In genomic region chr17:41666336-41666680, GRCh38 we compare ENCODE assay signal across 8 cellular contexts. TPM values are rescaled to one million over a fixed set of nuclear protein-coding genes. Genes with fewer than 3 reads are reported as not detected.
A peak's percentile ranks its signal among the peaks of the same experiment; 100 is the strongest.
DNase-seq lines count a peak whose midpoint lies in the region; ATAC-seq lines count a peak whose summit lies in the region.

No MANE protein-coding gene starts in this region.

- H3K9me3 ChIP-seq in trophoblast cell (ENCODE audit: insufficient read depth, low read depth, low read length), result no peaks in the 10 kb centered on the region

- peak overlapping the region; percentile 97 for H3K27ac Mint-ChIP-seq in activated T-helper 17 cell treated with anti-CD3 and anti-CD28 coated beads, Interleukin-2, amount 50 U/mL, for 72 hours

- peak; percentile 36 for ATAC-seq in HG03196 (IDR thresholded peaks at IDR 0.05; ENCODE audit: unreplicated experiment)
- peak; percentile 66 for ATAC-seq in activated T-helper 17 cell treated with anti-CD3 and anti-CD28 coated beads, Interleukin-2, amount 50 U/mL, for 72 hours (replicated peaks)

- H3K27ac ChIP-seq in trophoblast cell (ENCODE audit: low read depth, low read length), result no peak overlapping the region

- H3K4me1 ChIP-seq in trophoblast cell (ENCODE audit: control insufficient read depth in 1 of 2, insufficient read depth in 2 of 2, low read length in 2 of 2), result peaks cover 8% of the 10 kb centered on the region in 2 experiments

- H2BK12ac ChIP-seq in trophoblast cell (ENCODE audit: low read length), result no peak overlapping the region

- no peaks in the 10 kb centered on the region for H3K36me3 ChIP-seq in trophoblast cell (ENCODE audit: control insufficient read depth in 1 of 2, insufficient read depth in 2 of 2, low read length in 2 of 2)

- H3K36me3 Mint-ChIP-seq in activated T-helper 17 cell treated with anti-CD3 and anti-CD28 coated beads, Interleukin-2, amount 50 U/mL, for 72 hours (ENCODE audit: low read depth), result peaks cover 6% of the 10 kb centered on the region

- H3K4me3 ChIP-seq in trophoblast cell (ENCODE audit: low read depth, low read length), result peak overlapping the region; percentile 10

- no peak overlapping the region for H2AK5ac ChIP-seq in trophoblast cell (ENCODE audit: low read length)

- peak overlapping the region; percentile 10 for H2BK120ac ChIP-seq in trophoblast cell (ENCODE audit: insufficient read depth, low read length, poor library complexity)

- H3K23ac ChIP-seq in trophoblast cell (ENCODE audit: low read length), result no peak overlapping the region

- no peaks in the 10 kb centered on the region for H3K27me3 Mint-ChIP-seq in activated T-helper 17 cell treated with anti-CD3 and anti-CD28 coated beads, Interleukin-2, amount 50 U/mL, for 72 hours

- peak overlapping the region; percentile 24 for H2AFZ ChIP-seq in trophoblast cell (ENCODE audit: insufficient read depth, low read length, poor library complexity)

- no peak overlapping the region for H3K18ac ChIP-seq in trophoblast cell (ENCODE audit: low read length)

- WGBS in trophoblast cell (ENCODE audit: extremely low coverage, insufficient coverage, insufficient read length), result no CpG with 5 or more reads among the region's 14 CpGs

- H3K79me1 ChIP-seq in trophoblast cell (ENCODE audit: low read length), result peaks cover 8% of the 10 kb centered on the region

- H3K4me3 Mint-ChIP-seq in activated T-helper 17 cell treated with anti-CD3 and anti-CD28 coated beads, Interleukin-2, amount 50 U/mL, for 72 hours, result peak overlapping the region; percentile 93

- no peaks in the 10 kb centered on the region for H3K9me3 Mint-ChIP-seq in activated T-helper 17 cell treated with anti-CD3 and anti-CD28 coated beads, Interleukin-2, amount 50 U/mL, for 72 hours

- H3K4me2 ChIP-seq in trophoblast cell (ENCODE audit: low read length), result peak overlapping the region; percentile 84

- peak overlapping the region; percentile 81 for H4K8ac ChIP-seq in trophoblast cell (ENCODE audit: low read depth, low read length)

- peak overlapping the region; percentile 36 for H4K91ac ChIP-seq in trophoblast cell (ENCODE audit: low read depth, low read length)

- no peaks in the 10 kb centered on the region for H3K27me3 ChIP-seq in trophoblast cell (ENCODE audit: insufficient read depth, low read length)

- H3K14ac ChIP-seq in trophoblast cell (ENCODE audit: low read length), result no peak overlapping the region

- peak overlapping the region; percentile 44 for H3K9ac ChIP-seq in trophoblast cell (ENCODE audit: low read length)

- no peak overlapping the region for H3K4ac ChIP-seq in trophoblast cell (ENCODE audit: low read depth, low read length)

- no peak overlapping the region for H2BK5ac ChIP-seq in trophoblast cell (ENCODE audit: low read depth, low read length, poor library complexity)

- peak; percentile 31 to 63 for DNase-seq in activated CD8-positive, alpha-beta memory T cell treated with anti-CD3 and anti-CD28 coated beads for 4 hours (ENCODE audit: low read depth in 2 of 2)
- no peak for DNase-seq in activated CD8-positive, alpha-beta memory T cell treated with anti-CD3 and anti-CD28 coated beads for 24 hours
- DNase-seq in NCI-H774 (lab: John Stamatoyannopoulos, UW), result peak; percentile 82
- peak; percentile 8 for DNase-seq in fibroblast of the conjunctiva (ENCODE audit: low read depth)
- peak in 1 of 2 donors; percentile 65 for DNase-seq in trophoblast cell
- DNase-seq in foreskin melanocyte, result no peak

- H3K4me1 Mint-ChIP-seq in activated T-helper 17 cell treated with anti-CD3 and anti-CD28 coated beads, Interleukin-2, amount 50 U/mL, for 72 hours, result peaks cover 32% of the 10 kb centered on the region

- H3K79me2 ChIP-seq in trophoblast cell (ENCODE audit: control insufficient read depth, insufficient read depth, low read length, poor library complexity), result no peaks in the 10 kb centered on the region

- peak overlapping the region; percentile 4 for H4K12ac ChIP-seq in trophoblast cell (ENCODE audit: low read depth, low read length)

RNA-seq across cellular contexts. Expression of gene EIF1, which starts 22.4 kb away (rescaled TPM):
- 100 to 1,000 TPM; 925 to 935 TPM for total RNA-seq in activated T-helper 17 cell treated with anti-CD3 and anti-CD28 coated beads, Interleukin-2, amount 50 U/mL, for 72 hours
- 905 and 911 TPM in 2 replicates for polyA plus RNA-seq in trophoblast cell (2013)

RNA-seq across cellular contexts. Expression of gene KRT17, which starts 41.9 kb away (rescaled TPM):
- total RNA-seq in activated T-helper 17 cell treated with anti-CD3 and anti-CD28 coated beads, Interleukin-2, amount 50 U/mL, for 72 hours, result 1 to 10 TPM in 1 of 2 donors, under 1 TPM in 1; 0.58 to 2.5 TPM
- polyA plus RNA-seq in trophoblast cell (2013), result 145 and 161 TPM in 2 replicates

RNA-seq across cellular contexts. Expression of gene GAST, which starts 45.8 kb away (rescaled TPM):
- total RNA-seq in activated T-helper 17 cell treated with anti-CD3 and anti-CD28 coated beads, Interleukin-2, amount 50 U/mL, for 72 hours, result not detected
- polyA plus RNA-seq in trophoblast cell (2013), result 25.4 and 27.3 TPM in 2 replicates

RNA-seq across cellular contexts. Expression of gene KRT16, which starts 53.7 kb away (rescaled TPM):
- not detected for total RNA-seq in activated T-helper 17 cell treated with anti-CD3 and anti-CD28 coated beads, Interleukin-2, amount 50 U/mL, for 72 hours
- 7.9 and 8.4 TPM in 2 replicates for polyA plus RNA-seq in trophoblast cell (2013)

Comparison
In these comparisons a context has a peak if more than half of its experiments do, and no peak if none do; other contexts are left out.
1. DNase-seq: peak in activated CD8-positive, alpha-beta memory T cell treated with anti-CD3 and anti-CD28 coated beads for 4 hours (2 of 2), NCI-H774 (single experiment) and fibroblast of the conjunctiva (single experiment); none in activated CD8-positive, alpha-beta memory T cell treated with anti-CD3 and anti-CD28 coated beads for 24 hours (single experiment) and foreskin melanocyte (single experiment).